In the genomic region with DNA sequence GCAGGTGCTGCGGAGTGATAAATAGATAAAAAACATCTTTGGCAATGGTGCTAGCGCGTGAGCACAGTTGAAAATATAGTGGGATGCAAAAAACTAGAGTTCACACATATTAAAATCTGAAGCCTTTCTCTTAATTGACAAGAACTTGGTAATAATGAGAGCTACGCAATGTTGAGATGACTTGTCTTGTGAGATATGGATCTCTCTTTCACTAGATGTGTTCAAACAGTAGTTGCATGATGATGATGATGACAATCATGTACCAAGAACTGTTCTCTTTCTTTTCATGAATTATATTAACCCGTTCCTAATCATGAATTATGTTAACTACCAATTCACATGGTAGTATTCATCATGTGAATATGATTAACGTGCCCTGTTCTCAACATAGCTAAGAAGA, we compare ENCODE assay signal across 24 cellular contexts.
DNase-seq lines count a peak whose midpoint lies in the region; ATAC-seq, FAIRE-seq and TF ChIP-seq lines count a peak whose summit lies in the region.
"Had no signal": no experiment of that assay in that cellular context is flagged by ENCODE, and none has a peak within 500 bp of the region (broad histone marks: within the 10 kb centered on the region; RNA-seq: fewer than 3 reads in every experiment).

No MANE protein-coding gene starts in this region.

- no peaks in the 10 kb centered on the region for H4K20me1 ChIP-seq in PC-9 (ENCODE audit: insufficient read depth)
- H4K20me1 ChIP-seq in smooth muscle cell (ENCODE audit: low read depth) = no peaks in the 10 kb centered on the region
- H4K20me1 ChIP-seq: BLaER1 had no signal

- H3K27ac ChIP-seq in A549 (no peak overlapping the region), PC-9 (peak overlapping the region; percentile 89), smooth muscle cell (ENCODE audit: low read depth) (peak overlapping the region; percentile 33)
- H3K27ac ChIP-seq: 22Rv1, BLaER1 had no signal

- no peak for TF ChIP-seq CTCF in A549 (IDR thresholded peaks at IDR 0.05)
- TF ChIP-seq CTCF in PC-9 (conservative IDR thresholded peaks at IDR 0.05) = no peak
- TF ChIP-seq CTCF in smooth muscle cell (IDR thresholded peaks at IDR 0.05; ENCODE audit: borderline replicate concordance, insufficient read depth, poor library complexity, severe bottlenecking) = no peak

- H3K9me3 ChIP-seq in A549 = peaks cover 5% of the 10 kb centered on the region; the same call in 1 of the 3 replicates
- peaks cover 10% of the 10 kb centered on the region; the same call in 1 of the 2 replicates for H3K9me3 ChIP-seq in PC-9 (ENCODE audit: insufficient read depth, low read depth)
- no peaks in the 10 kb centered on the region for H3K9me3 ChIP-seq in smooth muscle cell (replicated peaks; ENCODE audit: low read depth)
- H3K9me3 ChIP-seq: BE2C had no signal

- H3K36me3 ChIP-seq in PC-9 (ENCODE audit: low read depth) (no peaks in the 10 kb centered on the region), smooth muscle cell (ENCODE audit: low read depth) (no peaks in the 10 kb centered on the region)
- H3K36me3 ChIP-seq: BE2C, BLaER1 had no signal

- H2AFZ ChIP-seq in PC-9 = no peak overlapping the region
- H2AFZ ChIP-seq in smooth muscle cell (ENCODE audit: low read depth) = no peak overlapping the region

- TF ChIP-seq RAD21 in A549 (conservative IDR thresholded peaks at IDR 0.05 in 1 of 2, IDR thresholded peaks at IDR 0.05 in 1 of 2) = no peak

- no peaks in the 10 kb centered on the region for H3K27me3 ChIP-seq in PC-9 (ENCODE audit: insufficient read depth, low read depth)
- H3K27me3 ChIP-seq in smooth muscle cell (ENCODE audit: low read depth) = no peaks in the 10 kb centered on the region
- H3K27me3 ChIP-seq: BE2C, BLaER1 had no signal

- H3K79me2 ChIP-seq in PC-9 (ENCODE audit: low read depth) (no peaks in the 10 kb centered on the region), smooth muscle cell (ENCODE audit: low read depth) (no peaks in the 10 kb centered on the region)

- peaks cover 10% of the 10 kb centered on the region for H3K4me1 ChIP-seq in A549
- H3K4me1 ChIP-seq in PC-9 (replicated peaks; ENCODE audit: insufficient read depth) = peaks cover 36% of the 10 kb centered on the region
- no peaks in the 10 kb centered on the region for H3K4me1 ChIP-seq in smooth muscle cell (ENCODE audit: low read depth)
- H3K4me1 ChIP-seq: BE2C, BLaER1 had no signal

- H3K4me2 ChIP-seq in A549 = no peak overlapping the region
- peak overlapping the region; percentile 52 for H3K4me2 ChIP-seq in PC-9
- no peak overlapping the region for H3K4me2 ChIP-seq in smooth muscle cell
- H3K4me2 ChIP-seq: BLaER1 had no signal

- FAIRE-seq in A549 (lab: Jason Lieb, UNC) = peak; percentile 36
- peak; percentile 26 for FAIRE-seq in GM19239 (lab: Jason Lieb, UNC)
- FAIRE-seq: GM12878, GM12892, GM18507 had no signal

- WGBS in A549 (ENCODE audit: missing lambda C conversion rate) = 89% methylated on average over 6 of the region's 6 CpGs
- WGBS in smooth muscle cell (ENCODE audit: low lambda C conversion rate) = 92% methylated on average over 6 of the region's 6 CpGs

- H3F3A ChIP-seq in PC-9 (ENCODE audit: insufficient read depth, low read depth) (peaks cover 29% of the 10 kb centered on the region), smooth muscle cell (ENCODE audit: low read depth) (no peaks in the 10 kb centered on the region)

- TF ChIP-seq POLR2A in A549 (IDR thresholded peaks at IDR 0.05; ENCODE audit: low read length) = no peak

- H3K9me2 ChIP-seq in PC-9 (ENCODE audit: insufficient read depth) = no peaks in the 10 kb centered on the region; the same call in 1 of the 2 replicates

- no peak overlapping the region for H3K9ac ChIP-seq in smooth muscle cell (ENCODE audit: low read depth)
- H3K9ac ChIP-seq: BLaER1 had no signal

- intact Hi-C loops in PC-9 (cut with micrococcal nuclease; ENCODE audit: unreplicated experiment) = loop anchor here (10.0 kb wide), 2 partner anchors 153 to 273 kb away; a partner anchor contains a TSS

- CTCF ChIA-PET in A549 (lab: Yijun Ruan, JAX) (interaction anchor here (0.8 to 3.6 kb wide), 13 partner anchors 66 to 314 kb away, joined by 3 to 19 read pairs (median 4); a partner anchor contains a TSS), PC-9 (lab: Charles Lee) (no interaction called here)

- no peak overlapping the region for H3K4me3 ChIP-seq in A549
- H3K4me3 ChIP-seq in PC-9 = no peak overlapping the region
- no peak overlapping the region for H3K4me3 ChIP-seq in smooth muscle cell
- H3K4me3 ChIP-seq: BLaER1, GM12878 had no signal

- ATAC-seq in A549 = no peak
- no peak for ATAC-seq in GM18511 (IDR thresholded peaks at IDR 0.05; ENCODE audit: unreplicated experiment)
- ATAC-seq in stimulated activated naive CD8-positive, alpha-beta T cell treated with anti-CD3 and anti-CD28 coated beads, Interleukin-15, Interleukin-2, amounts not matched to agents 100 U/mL and 50 U/mL, for 24 hours = no peak
- ATAC-seq: GM12878 had no signal

- no peak for DNase-seq in A549 (ENCODE audit: low read depth in 1 of 2, low spot score in 1 of 2)
- no peak for DNase-seq in GM19239 (ENCODE audit: insufficient read length, low spot score)
- no peak for DNase-seq in PC-9
- no peak for DNase-seq in smooth muscle cell (lab: John Stamatoyannopoulos, UW; ENCODE audit: unreplicated experiment)
- no peak for DNase-seq in DMS153 (lab: John Stamatoyannopoulos, UW)
- DNase-seq in putamen (ENCODE audit: low spot score) = no peak
- DNase-seq in stimulated activated naive CD8-positive, alpha-beta T cell treated with anti-CD3 and anti-CD28 coated beads, Interleukin-15, Interleukin-2, amounts not matched to agents 100 U/mL and 50 U/mL, for 24 hours = no peak
- DNase-seq: ACHN; BE2C; C1 segment of cervical spinal cord; CD4-positive, alpha-beta memory T cell; CD4-positive, CD25-positive, alpha-beta regulatory T cell; CD8-positive, alpha-beta memory T cell; COR-L47; DMS 273 treated with DMSO at 0.1 percent for 48 hours; DMS79 treated with DMSO at 0.1 percent for 48 hours; EL; GDM1 had no signal

- no TSS peak for BruUV-seq in PC-9 (replicated peaks; lab: Mats Ljungman, UMichigan)

- POLR2A ChIA-PET in A549 (lab: Yijun Ruan, JAX) (no interaction called here), PC-9 (lab: Charles Lee; ENCODE audit: unreplicated experiment) (no interaction called here)

- TF ChIP-seq EP300 in A549 (IDR thresholded peaks at IDR 0.05) = no peak

TF ChIP-seq in A549, 52 proteins besides CTCF, POLR2A, EP300 and RAD21:
- TF ChIP-seq HEYL (CRISPR knock-in tag; IDR thresholded peaks at IDR 0.05) (no peak), ZC3H11A (IDR thresholded peaks at IDR 0.05) (no peak), FOSL2 (IDR thresholded peaks at IDR 0.05) (no peak), FOSL2 (CRISPR knock-in tag; IDR thresholded peaks at IDR 0.05) (no peak)

Comparison
In these comparisons a context has a peak if more than half of its experiments do, and no peak if none do; other contexts are left out.
1. H3K27ac ChIP-seq: peak in PC-9 (single experiment) and smooth muscle cell (single experiment); none in A549 (0 of 2).